15 cellular contexts compared by ENCODE assay signal in genomic region chr4:182205293-182205692, GRCh38. TPM values are rescaled to one million over a fixed set of nuclear protein-coding genes. Genes with fewer than 3 reads are reported as not detected.
DNase-seq lines count a peak whose midpoint lies in the region; ATAC-seq and TF ChIP-seq lines count a peak whose summit lies in the region.
"Had no signal": no experiment of that assay in that cellular context is flagged by ENCODE, and none has a peak within 500 bp of the region (broad histone marks: within the 10 kb centered on the region; RNA-seq: fewer than 3 reads in every experiment).

No MANE protein-coding gene starts in this region.

- H3K14ac ChIP-seq in neuronal stem cell (ENCODE audit: low read length), result no peak overlapping the region

- H3K4me1 ChIP-seq in Caco-2, result peaks cover 56% of the 10 kb centered on the region
- H3K4me1 ChIP-seq in neuronal stem cell (ENCODE audit: control insufficient read depth in 2 of 2, insufficient read depth in 1 of 2, low read depth in 1 of 2, low read length in 2 of 2), result peaks cover 25 to 30% of the 10 kb centered on the region in 2 donors

- no peak overlapping the region for H3K4me3 ChIP-seq in Caco-2 (ENCODE audit: low read depth, low read length)
- no peak overlapping the region for H3K4me3 ChIP-seq in neuronal stem cell (ENCODE audit: low read length in 2 of 2)

- no peaks in the 10 kb centered on the region for H3K27me3 ChIP-seq in Caco-2 (replicated peaks; ENCODE audit: control insufficient read depth, insufficient read depth, low read length)
- H3K27me3 ChIP-seq in neuronal stem cell (ENCODE audit: control insufficient read depth in 3 of 3, insufficient read depth in 3 of 3, low read depth in 1 of 3, low read length in 3 of 3), result no peaks in the 10 kb centered on the region

- no TSS peak for BruUV-seq in Caco-2 (replicated peaks; lab: Mats Ljungman, UMichigan)

- peak overlapping the region; percentile 51 for H3K18ac ChIP-seq in neuronal stem cell (ENCODE audit: low read length)

- no peak overlapping the region for H2BK120ac ChIP-seq in neuronal stem cell (ENCODE audit: low read depth, low read length)

- H3K9me3 Mint-ChIP-seq in Caco-2 (ENCODE audit: unreplicated experiment) (no peaks in the 10 kb centered on the region), WTC11 (no peaks in the 10 kb centered on the region)
- H3K9me3 Mint-ChIP-seq: CD4-positive, alpha-beta T cell had no signal

- no peak overlapping the region for H3K9ac ChIP-seq in neuronal stem cell (ENCODE audit: low read depth, low read length, poor library complexity)

- DNase-seq in Caco-2, result no peak
- DNase-seq in WTC11 (ENCODE audit: low spot score), result no peak
- DNase-seq in islet precursor cell, result peak; percentile 81
- no peak for DNase-seq in neuronal stem cell (ENCODE audit: low spot score)
- DNase-seq in SKM-1 treated with dmso at 0.1 percent for 144 hours (lab: John Stamatoyannopoulos, UW; ENCODE audit: unreplicated experiment), result no peak
- no peak for DNase-seq in NAMALWA (ENCODE audit: low spot score)
- DNase-seq in MV-4-11 (lab: John Stamatoyannopoulos, UW), result no peak
- DNase-seq: ACHN; C1 segment of cervical spinal cord; CD4-positive, alpha-beta T cell; EL; GDM1 had no signal

- H3K9me3 ChIP-seq in Caco-2 (no peaks in the 10 kb centered on the region), neuronal stem cell (replicated peaks in 1 of 2; ENCODE audit: control insufficient read depth in 2 of 2, insufficient read depth in 1 of 2, low read depth in 1 of 2, low read length in 2 of 2) (peaks cover 2 to 7% of the 10 kb centered on the region in 2 donors)

- POLR2A ChIA-PET in Caco-2 (lab: Charles Lee), result interaction anchor here (0.5 kb wide), 2 partner anchors 27 to 240 kb away, joined by 3 read pairs; no protein-coding TSS in a partner anchor
- POLR2A ChIA-PET in WTC11 (lab: Charles Lee), result no interaction called here

- no peak overlapping the region for H3K4ac ChIP-seq in neuronal stem cell (ENCODE audit: low read length)

- H3K27me3 Mint-ChIP-seq in Caco-2 (ENCODE audit: insufficient read depth, unreplicated experiment), result no peaks in the 10 kb centered on the region
- no peaks in the 10 kb centered on the region; the same call in 1 of the 2 replicates for H3K27me3 Mint-ChIP-seq in WTC11 (ENCODE audit: low read depth)
- H3K27me3 Mint-ChIP-seq: CD4-positive, alpha-beta T cell; IgD-negative memory B cell had no signal

- H2BK15ac ChIP-seq in neuronal stem cell (ENCODE audit: low read length), result no peak overlapping the region

- no peak overlapping the region for H3K27ac ChIP-seq in neuronal stem cell (replicated peaks; ENCODE audit: low read length)

- H3K79me1 ChIP-seq in neuronal stem cell (ENCODE audit: low read depth, low read length), result peaks cover 7% of the 10 kb centered on the region

- H3K36me3 ChIP-seq in Caco-2 (ENCODE audit: control insufficient read depth, insufficient read depth, low read length) (no peaks in the 10 kb centered on the region), neuronal stem cell (replicated peaks in 1 of 2; ENCODE audit: control insufficient read depth in 2 of 2, insufficient read depth in 2 of 2, low read length in 2 of 2) (no peaks in the 10 kb centered on the region)

- TF ChIP-seq CTCF in Caco-2 (IDR thresholded peaks at IDR 0.05; ENCODE audit: insufficient read depth in 1 of 2, low read depth in 1 of 2, low read length in 1 of 2, severe bottlenecking in 1 of 2, unreplicated experiment in 1 of 2), result no peak
- no peak for TF ChIP-seq CTCF in WTC11 (IDR thresholded peaks at IDR 0.05)

- intact Hi-C loops in Caco-2 (cut with micrococcal nuclease; ENCODE audit: unreplicated experiment), result loop anchor here (5.0 kb wide), 1 partner anchor 63 kb away; no protein-coding TSS in a partner anchor

- H4K8ac ChIP-seq in neuronal stem cell (ENCODE audit: low read depth, low read length), result no peak overlapping the region

- H2BK12ac ChIP-seq in neuronal stem cell (ENCODE audit: low read length), result no peak overlapping the region

- H3K4me1 Mint-ChIP-seq in Caco-2 (ENCODE audit: low read depth, unreplicated experiment) (peaks cover 44% of the 10 kb centered on the region), WTC11 (peaks cover 60% of the 10 kb centered on the region)
- H3K4me1 Mint-ChIP-seq: IgD-negative memory B cell had no signal

- H3K36me3 Mint-ChIP-seq in Caco-2 (ENCODE audit: insufficient read depth, unreplicated experiment), result peaks cover 6% of the 10 kb centered on the region
- H3K36me3 Mint-ChIP-seq in WTC11, result no peaks in the 10 kb centered on the region
- H3K36me3 Mint-ChIP-seq: IgD-negative memory B cell had no signal

- ATAC-seq in WTC11, result peak; percentile 24; the same call in 1 of the 2 replicates
- no peak for ATAC-seq in HG03354 (IDR thresholded peaks at IDR 0.05; ENCODE audit: poor library complexity, severe bottlenecking, unreplicated experiment)
- ATAC-seq: HCT116 had no signal

- no peak overlapping the region for H2BK5ac ChIP-seq in neuronal stem cell (ENCODE audit: low read length)

- CTCF ChIA-PET in Caco-2 (lab: Charles Lee) (no interaction called here), WTC11 (lab: Charles Lee) (interaction anchor here (1.1 kb wide), 1 partner anchor 24 kb away, joined by 3 read pairs; no protein-coding TSS in a partner anchor)

- H4K91ac ChIP-seq in neuronal stem cell (ENCODE audit: low read depth, low read length, poor library complexity), result no peak overlapping the region

- no peak overlapping the region for H3K23ac ChIP-seq in neuronal stem cell (ENCODE audit: low read depth, low read length, poor library complexity)

- no peak overlapping the region for H2AFZ ChIP-seq in neuronal stem cell (ENCODE audit: low read length)

- H3K4me3 Mint-ChIP-seq in Caco-2 (ENCODE audit: unreplicated experiment) (no peak overlapping the region), WTC11 (no peak overlapping the region)
- H3K4me3 Mint-ChIP-seq: CD4-positive, alpha-beta T cell had no signal

- no peak overlapping the region for H3K4me2 ChIP-seq in neuronal stem cell (ENCODE audit: insufficient read depth, low read length, poor library complexity, severe bottlenecking)

- H3K27ac Mint-ChIP-seq in Caco-2 (ENCODE audit: unreplicated experiment), result peak overlapping the region; percentile 63
- H3K27ac Mint-ChIP-seq in WTC11, result peak overlapping the region; percentile 48
- H3K27ac Mint-ChIP-seq: CD4-positive, alpha-beta T cell; IgD-negative memory B cell had no signal

- no peak overlapping the region for H2AK5ac ChIP-seq in neuronal stem cell (ENCODE audit: low read depth, low read length)

- WGBS in neuronal stem cell (ENCODE audit: extremely low coverage in 2 of 2, insufficient read length in 2 of 2, insufficient replicate concordance in 1 of 2), 2 donors, result no CpG with 5 or more reads among the region's 9 CpGs

TF ChIP-seq in WTC11, 78 proteins besides CTCF, POLR2A, EP300 and RAD21:
- no peak for TF ChIP-seq JUN (CRISPR knock-in tag; IDR thresholded peaks at IDR 0.05)
- no peak for TF ChIP-seq SOX15 (CRISPR knock-in tag; IDR thresholded peaks at IDR 0.05)
- no peak for TF ChIP-seq PREB (CRISPR knock-in tag; IDR thresholded peaks at IDR 0.05; ENCODE audit: borderline replicate concordance)

RNA-seq across cellular contexts. Expression of gene TENM3, which starts 37.9 kb away (rescaled TPM):
- total RNA-seq in Caco-2 (2022) (94.7 and 101 TPM in 2 replicates), WTC11 (2021) (58.1 to 71.0 TPM (median 59.7 TPM) in 3 replicates)
- polyA plus RNA-seq in neuronal stem cell (2013, experiment 1 of 2), result 31.9 TPM
- 32.6 TPM for polyA plus RNA-seq in neuronal stem cell (2013, experiment 2 of 2)
- total RNA-seq: CD4-positive, alpha-beta T cell had no signal
- polyA plus RNA-seq: IgD-negative memory B cell had no signal
